In genomic region chr19:38731654-38732301, GRCh38 we compare ENCODE assay signal across 12 cellular contexts. TPM values are rescaled to one million over a fixed set of nuclear protein-coding genes. Genes with fewer than 3 reads are reported as not detected.
DNase-seq lines count a peak whose midpoint lies in the region; ATAC-seq, FAIRE-seq and TF ChIP-seq lines count a peak whose summit lies in the region.
"Had no signal": no experiment of that assay in that cellular context is flagged by ENCODE, and none has a peak within 500 bp of the region (broad histone marks: within the 10 kb centered on the region; RNA-seq: fewer than 3 reads in every experiment).

No MANE protein-coding gene starts in this region.

- H3K9me3 Mint-ChIP-seq in Caco-2 (ENCODE audit: unreplicated experiment): no peaks in the 10 kb centered on the region

- H3K27me3 ChIP-seq in Caco-2 (replicated peaks; ENCODE audit: control insufficient read depth, insufficient read depth, low read length): no peaks in the 10 kb centered on the region
- no peaks in the 10 kb centered on the region for H3K27me3 ChIP-seq in esophagus (ENCODE audit: control insufficient read depth in 1 of 2, insufficient read depth in 2 of 2, low read length in 2 of 2)
- no peaks in the 10 kb centered on the region for H3K27me3 ChIP-seq in pancreas

- no peak for FAIRE-seq in pancreas (lab: Jason Lieb, UNC)

- H3K27ac ChIP-seq in esophagus (ENCODE audit: low read depth in 2 of 2, low read length in 1 of 2) (peak overlapping the region; percentile 11 to 45), pancreas (peak overlapping the region; percentile 73 to 90 (median 83))
- H3K27ac ChIP-seq: GM23248 had no signal

- peaks cover 34% of the 10 kb centered on the region for H3K4me1 Mint-ChIP-seq in Caco-2 (ENCODE audit: low read depth, unreplicated experiment)

- peak; percentile 62 to 79 (median 76) for ATAC-seq in pancreas
- no peak for ATAC-seq in HG03159 (IDR thresholded peaks at IDR 0.05; ENCODE audit: unreplicated experiment)
- no peak for ATAC-seq in GM21528 (IDR thresholded peaks at IDR 0.05; ENCODE audit: low FRiP score, unreplicated experiment)

- no peaks in the 10 kb centered on the region for H3K27me3 Mint-ChIP-seq in Caco-2 (ENCODE audit: insufficient read depth, unreplicated experiment)

- H3K36me3 ChIP-seq in Caco-2 (ENCODE audit: control insufficient read depth, insufficient read depth, low read length) (peaks cover 7% of the 10 kb centered on the region), esophagus (ENCODE audit: control insufficient read depth in 2 of 2, insufficient read depth in 2 of 2, low read length in 1 of 2) (peaks cover 9 to 40% of the 10 kb centered on the region in 2 donors), pancreas (peaks cover 0 to 22% (median 5%) of the 10 kb centered on the region in 3 donors)

- WGBS in esophagus, 2 donors: 45 to 52% methylated on average over 10 of the region's 10 CpGs
- WGBS in pancreas, 2 donors: 11 to 13% methylated on average over 10 of the region's 10 CpGs

- peak overlapping the region; percentile 88 for H3K27ac Mint-ChIP-seq in Caco-2 (ENCODE audit: unreplicated experiment)

- peaks cover 13% of the 10 kb centered on the region; the same call in 1 of the 2 replicates for H3K4me1 ChIP-seq in Caco-2
- peaks cover 3 to 17% of the 10 kb centered on the region in 2 donors for H3K4me1 ChIP-seq in esophagus (ENCODE audit: control insufficient read depth in 2 of 2, insufficient read depth in 2 of 2, low read length in 1 of 2)
- peaks cover 19 to 21% (median 20%) of the 10 kb centered on the region in 3 donors for H3K4me1 ChIP-seq in pancreas

- DNase-seq in Caco-2 (no peak), NCI-H69 (lab: John Stamatoyannopoulos, UW) (peak; percentile 71), pancreas (peak; percentile 68 to 90 (median 85)), T-helper 9 cell (no peak), activated T-cell treated with anti-CD3 and anti-CD28 coated beads for 4 hours (no peak)
- DNase-seq: GDM1; GM23248; stimulated activated CD4-positive, alpha-beta T cell treated with anti-CD3 and anti-CD28 coated beads, Interleukin-2, amount 100 ng/mL, for 48 hours had no signal

- CTCF ChIA-PET in Caco-2 (lab: Charles Lee): no interaction called here

- no peaks in the 10 kb centered on the region for H3K9me3 ChIP-seq in Caco-2
- no peaks in the 10 kb centered on the region for H3K9me3 ChIP-seq in esophagus (ENCODE audit: control insufficient read depth in 2 of 2, insufficient read depth in 1 of 2, low read depth in 1 of 2, low read length in 1 of 2)
- no peaks in the 10 kb centered on the region for H3K9me3 ChIP-seq in pancreas

- no peak for TF ChIP-seq CTCF in Caco-2 (IDR thresholded peaks at IDR 0.05; ENCODE audit: insufficient read depth in 1 of 2, low read depth in 1 of 2, low read length in 1 of 2, severe bottlenecking in 1 of 2, unreplicated experiment in 1 of 2)
- TF ChIP-seq CTCF in pancreas (IDR thresholded peaks at IDR 0.05): no peak

- H3K4me3 ChIP-seq in Caco-2 (ENCODE audit: low read depth, low read length) (no peak overlapping the region), esophagus (ENCODE audit: low read depth in 1 of 2, low read length in 2 of 2) (no peak overlapping the region), pancreas (no peak overlapping the region)
- H3K4me3 ChIP-seq: GM23248 had no signal

- intact Hi-C loops in Caco-2 (cut with micrococcal nuclease; ENCODE audit: unreplicated experiment) (loop anchor here (10.0 kb wide), 1 partner anchor 187 kb away; no protein-coding TSS in a partner anchor), pancreas (cut with DNase I) (no loop called here)

- POLR2A ChIA-PET in Caco-2 (lab: Charles Lee): no interaction called here

- no peak overlapping the region for H3K4me3 Mint-ChIP-seq in Caco-2 (ENCODE audit: unreplicated experiment)

- BruUV-seq in Caco-2 (replicated peaks; lab: Mats Ljungman, UMichigan): no TSS peak

- H3K36me3 Mint-ChIP-seq in Caco-2 (ENCODE audit: insufficient read depth, unreplicated experiment): peaks cover 100% of the 10 kb centered on the region

RNA-seq across cellular contexts. Expression of gene CAPN12, which starts 12.5 kb away (rescaled TPM):
- total RNA-seq in Caco-2 (2022) (8.8 and 11.0 TPM in 2 replicates), pancreas (1 to 10 TPM; 2.3 to 8.8 (median 7.1) TPM)
- polyA plus RNA-seq in esophagus (10 to 100 TPM in 1 of 2 donors, 1 to 10 TPM in 1; 4.1 to 12.3 TPM), pancreas (10 to 100 TPM; 40.4 to 46.3 TPM)
- total RNA-seq: SK-MEL-5 had no signal

RNA-seq across cellular contexts. Expression of gene LGALS7, which starts 41.5 kb away (rescaled TPM):
- not detected in 2 replicates for total RNA-seq in Caco-2 (2022)
- 1,000 to 10,000 TPM in 1 of 2 donors, 100 to 1,000 TPM in 1; 405 to 2,874 TPM for polyA plus RNA-seq in esophagus
- total RNA-seq in pancreas: not detected
- not detected for polyA plus RNA-seq in pancreas
- total RNA-seq: GM23248, SK-MEL-5 had no signal
- polyA plus RNA-seq: GM23248 had no signal

RNA-seq across cellular contexts. Expression of gene LGALS7B, which starts 57.2 kb away (rescaled TPM):
- not detected in 2 replicates for total RNA-seq in Caco-2 (2022)
- polyA plus RNA-seq in esophagus: 1,000 to 10,000 TPM; 3,260 to 6,105 TPM
- total RNA-seq in pancreas: not detected
- under 1 TPM in 1 of 2 donors, not detected in 1; 0.38 TPM for polyA plus RNA-seq in pancreas
- total RNA-seq: GM23248, SK-MEL-5 had no signal
- polyA plus RNA-seq: GM23248 had no signal

Comparison
In these comparisons a context has a peak if more than half of its experiments do, and no peak if none do; other contexts are left out.
1. DNase-seq: peak in NCI-H69 (single experiment) and pancreas (6 of 6); none in Caco-2 (0 of 2), T-helper 9 cell (single experiment) and activated T-cell treated with anti-CD3 and anti-CD28 coated beads for 4 hours (single experiment).
2. ATAC-seq: peak in pancreas (4 of 4); none in HG03159 (single experiment) and GM21528 (single experiment).